Comparison of ENCODE assay signal across 13 cellular contexts in the genomic region with DNA sequence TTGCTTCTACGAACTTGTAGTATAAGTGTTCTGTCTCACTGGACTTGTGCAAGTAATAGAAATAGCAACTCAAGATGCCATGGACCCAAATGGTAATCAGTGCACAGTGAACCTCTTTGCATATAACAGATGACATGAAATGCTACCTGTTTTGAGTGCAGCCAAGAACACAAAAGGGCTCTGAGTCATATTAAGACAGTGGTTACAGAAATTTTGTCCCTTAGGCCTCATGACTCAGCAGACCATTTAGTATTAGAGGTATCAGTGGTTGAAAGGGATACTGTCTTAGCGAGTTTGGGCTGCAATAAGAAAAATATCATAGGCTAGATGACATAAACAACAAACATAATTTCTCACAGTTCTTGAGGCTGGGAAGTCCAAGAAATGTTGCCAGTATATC.
A peak's percentile ranks its signal among the peaks of the same experiment; 100 is the strongest.
DNase-seq lines count a peak whose midpoint lies in the region; ATAC-seq, FAIRE-seq and TF ChIP-seq lines count a peak whose summit lies in the region.
"Had no signal": no experiment of that assay in that cellular context is flagged by ENCODE, and none has a peak within 500 bp of the region (broad histone marks: within the 10 kb centered on the region; RNA-seq: fewer than 3 reads in every experiment).

No MANE protein-coding gene starts in this region.

- ATAC-seq in GM18858 (IDR thresholded peaks at IDR 0.05; ENCODE audit: unreplicated experiment) = peak; percentile 96
- peak; percentile 85 for ATAC-seq in GM21723 (IDR thresholded peaks at IDR 0.05; ENCODE audit: unreplicated experiment)
- peak; percentile 72 for ATAC-seq in HG03135 (IDR thresholded peaks at IDR 0.05; ENCODE audit: unreplicated experiment)
- ATAC-seq: activated naive CD4-positive, alpha-beta T cell treated with anti-CD3 and anti-CD28 coated beads, Interleukin-2, amount 50 U/mL, for 72 hours; Right ventricle myocardium inferior had no signal

- DNase-seq in bronchial epithelial cell (ENCODE audit: low read depth) (peak; percentile 39), WERI-Rb-1 (no peak), kidney tubule cell (ENCODE audit: low spot score) (no peak), NCI-H526 (lab: John Stamatoyannopoulos, UW) (no peak)
- no peak for DNase-seq in activated naive CD4-positive, alpha-beta T cell (lab: John Stamatoyannopoulos, UW)
- DNase-seq: activated CD4-positive, alpha-beta T cell treated with anti-CD3 and anti-CD28 coated beads for 4 hours; CD8-positive, alpha-beta memory T cell; effector CD4-positive, alpha-beta T cell had no signal

- H3K27me3 ChIP-seq in bronchial epithelial cell (ENCODE audit: control insufficient read depth, insufficient read depth, low read length) = no peaks in the 10 kb centered on the region
- H3K27me3 ChIP-seq in WERI-Rb-1 (ENCODE audit: insufficient read depth, low read depth, severe bottlenecking) = no peaks in the 10 kb centered on the region

- H3K4me3 ChIP-seq in bronchial epithelial cell (ENCODE audit: low read depth, low read length) = no peak overlapping the region
- no peak overlapping the region for H3K4me3 ChIP-seq in WERI-Rb-1 (ENCODE audit: low read depth, low read length)

- FAIRE-seq in bronchial epithelial cell (lab: Jason Lieb, UNC) = no peak

- H3K36me3 ChIP-seq in bronchial epithelial cell (ENCODE audit: control insufficient read depth, insufficient read depth, low read length) (no peaks in the 10 kb centered on the region), WERI-Rb-1 (no peaks in the 10 kb centered on the region)

- H3K27ac ChIP-seq in WERI-Rb-1 = no peak overlapping the region

- TF ChIP-seq CTCF in bronchial epithelial cell (IDR thresholded peaks at IDR 0.05; ENCODE audit: insufficient read depth, low read length, severe bottlenecking) (no peak), WERI-Rb-1 (IDR thresholded peaks at IDR 0.05; ENCODE audit: low read depth, low read length) (no peak)

- H3K9me3 ChIP-seq in WERI-Rb-1 (ENCODE audit: severe bottlenecking) = no peaks in the 10 kb centered on the region
